8 cellular contexts compared by ENCODE assay signal in the genomic region with DNA sequence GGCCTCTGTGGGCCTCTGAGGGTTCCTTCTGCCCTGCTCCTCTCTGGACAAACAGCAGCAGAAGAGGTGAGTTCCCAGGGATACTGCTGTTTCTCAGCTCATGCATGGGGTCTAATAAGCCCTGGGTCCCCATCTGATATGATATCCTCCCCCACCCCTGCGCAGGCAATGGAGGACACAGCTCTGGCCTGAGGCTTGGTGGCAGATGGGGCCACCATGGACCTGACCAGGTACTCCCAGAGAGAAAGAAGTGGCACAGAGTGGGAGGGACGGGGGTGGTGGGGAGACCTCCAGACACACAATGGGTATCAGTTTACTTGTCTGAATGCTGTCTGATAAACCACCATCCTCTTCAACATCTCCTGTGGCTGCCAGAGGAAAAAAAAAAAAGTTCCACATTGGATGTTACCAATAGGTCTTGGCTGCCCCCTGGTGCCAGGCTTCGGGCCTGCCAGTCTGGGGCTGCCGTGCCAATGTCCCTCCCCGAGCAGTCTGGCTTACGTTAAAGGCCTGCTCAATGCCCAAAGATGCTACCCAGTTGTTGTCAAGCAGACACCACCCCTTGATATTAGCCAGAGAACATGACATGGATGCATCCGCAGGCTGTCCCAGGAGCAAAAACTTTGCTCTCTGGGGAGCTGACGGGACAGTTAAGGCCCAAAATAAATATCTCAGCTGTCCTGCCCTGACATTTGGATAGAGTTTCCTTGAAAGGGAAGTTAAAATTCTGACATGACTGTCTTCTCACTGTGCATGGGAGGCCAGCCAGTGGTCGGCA. TPM values are rescaled to one million over a fixed set of nuclear protein-coding genes. Genes with fewer than 3 reads are reported as not detected.
DNase-seq lines count a peak whose midpoint lies in the region; ATAC-seq, FAIRE-seq and TF ChIP-seq lines count a peak whose summit lies in the region.

No MANE protein-coding gene starts in this region.

- H3K9ac ChIP-seq in HepG2 (ENCODE audit: insufficient read depth, low read depth, low read length) = no peak overlapping the region

- no peaks in the 10 kb centered on the region for H4K20me1 ChIP-seq in HepG2 (ENCODE audit: insufficient read depth, low read length)

- H2AFZ ChIP-seq in HepG2 (ENCODE audit: low read length) = no peak overlapping the region

- H3K4me3 ChIP-seq in GM12865 (ENCODE audit: low read depth, low read length) = no peak overlapping the region
- H3K4me3 ChIP-seq in HepG2 (replicated peaks in 1 of 3; ENCODE audit: insufficient read depth in 1 of 3, low read depth in 2 of 3, low read length in 3 of 3) = no peak overlapping the region

- TF ChIP-seq RAD21 in HepG2 (CRISPR knock-in tag; IDR thresholded peaks at IDR 0.05) = peak; percentile 76

- no peak overlapping the region for H3K27ac ChIP-seq in HepG2 (ENCODE audit: extremely low read length, insufficient read depth, low read length)

- DNase-seq in GM12865 (ENCODE audit: low read depth) (peak; percentile 73), NCI-H345 treated with DMSO at 0.1 percent for 48 hours (lab: John Stamatoyannopoulos, UW; ENCODE audit: unreplicated experiment) (peak; percentile 50), cerebellar nuclear complex (lab: John Stamatoyannopoulos, UW) (peak; percentile 15 to 60), HepG2 (ENCODE audit: low spot score) (peak; percentile 45)
- peak; percentile 72 to 80 for DNase-seq in activated CD4-positive, alpha-beta T cell treated with anti-CD3 and anti-CD28 coated beads for 4 hours
- DNase-seq in stimulated activated CD4-positive, alpha-beta T cell treated with anti-CD3 and anti-CD28 coated beads, TNF-alpha, amount 100 ng/mL, for 1 hour (ENCODE audit: low read depth in 3 of 3, low spot score in 1 of 3) = peak; percentile 43 to 69 (median 44)

- no peaks in the 10 kb centered on the region for H3K36me3 ChIP-seq in HepG2 (replicated peaks in 1 of 2; ENCODE audit: control insufficient read depth in 1 of 2, insufficient read depth in 2 of 2, low read length in 2 of 2)

- no peaks in the 10 kb centered on the region for H3K9me3 ChIP-seq in HepG2 (ENCODE audit: low read length)

- no peaks in the 10 kb centered on the region for H3K4me1 ChIP-seq in HepG2 (ENCODE audit: insufficient read depth, low read length)

- BruUV-seq in HepG2 (replicated peaks; lab: Mats Ljungman, UMichigan) = no TSS peak

- 21% methylated on average over 9 of the region's 9 CpGs for WGBS in HepG2 (ENCODE audit: low lambda C conversion rate)

- peak; percentile 56 for ATAC-seq in HG03196 (IDR thresholded peaks at IDR 0.05; ENCODE audit: unreplicated experiment)
- ATAC-seq in HepG2 = peak; percentile 83
- no peak for ATAC-seq in GM18858 (IDR thresholded peaks at IDR 0.05; ENCODE audit: unreplicated experiment)

- TF ChIP-seq EP300 in HepG2 (IDR thresholded peaks at IDR 0.05; ENCODE audit: low read depth in 2 of 2, low read length in 2 of 2) (no peak), HepG2 (CRISPR knock-in tag; IDR thresholded peaks at IDR 0.05; ENCODE audit: borderline replicate concordance) (no peak)

- peaks cover 1 to 8% of the 10 kb centered on the region in 2 experiments; a peak in 2 of 5 replicates for H3K27me3 ChIP-seq in HepG2 (ENCODE audit: control insufficient read depth in 1 of 2, insufficient read depth in 2 of 2, low read length in 2 of 2)

- H3K79me2 ChIP-seq in HepG2 (ENCODE audit: insufficient read depth, low read length) = no peaks in the 10 kb centered on the region

- CTCF ChIA-PET in HepG2 (lab: Yijun Ruan, JAX; ENCODE audit: low intra/inter-chr PET ratio, low total read pairs) = interaction anchor here (0.7 to 2.4 kb wide), 6 partner anchors 115 to 274 kb away, joined by 3 to 34 read pairs (median 8); a partner anchor contains a TSS

- peak; percentile 32 for FAIRE-seq in HepG2 (lab: Jason Lieb, UNC)

- H3K4me2 ChIP-seq in HepG2 (ENCODE audit: low read depth, low read length) = no peak overlapping the region

- intact Hi-C loops in HepG2 (cut with micrococcal nuclease; ENCODE audit: unreplicated experiment) = loop anchor here (1.0 to 10.0 kb wide), 3 partner anchors 120 to 270 kb away; no protein-coding TSS in a partner anchor

- in situ Hi-C loops in HepG2 (cut with HindIII; ENCODE audit: extremely low pct_ligation_motif_present, low pct_unique_long_range_greater_than_20kb) = loop anchor here (5.0 to 25.0 kb wide), 2 partner anchors 122 to 267 kb away; no protein-coding TSS in a partner anchor

- POLR2A ChIA-PET in HepG2 (lab: Yijun Ruan, JAX) = interaction anchor here (1.0 kb wide), 1 partner anchor 120 kb away, joined by 3 read pairs; no protein-coding TSS in a partner anchor

- TF ChIP-seq CTCF in GM12865 (IDR thresholded peaks at IDR 0.05; ENCODE audit: insufficient read depth, low read depth, low read length, missing control alignments) (peak; percentile 89), HepG2 (CRISPR knock-in tag; IDR thresholded peaks at IDR 0.05) (peak; percentile 87)

- TF ChIP-seq POLR2A in HepG2 (IDR thresholded peaks at IDR 0.05; ENCODE audit: insufficient read depth in 1 of 2, low read depth in 2 of 2, low read length in 2 of 2) = no peak

RNA-seq across cellular contexts. Expression of a gene that starts 27.9 kb away (rescaled TPM):
- total RNA-seq in HepG2 (2016; rRNA removed; fragmentation: Illumina TruSeq; extraction: Trizol) = not detected in 2 replicates
- not detected in 2 replicates for total RNA-seq in HepG2 (2016; cell fraction: cytosol; rRNA removed; fragmentation: Illumina TruSeq; extraction: Trizol; ENCODE audit: low read depth)
- not detected in 2 replicates for total RNA-seq in HepG2 (2016; cell fraction: insoluble cytoplasmic fraction; rRNA removed; fragmentation: Illumina TruSeq; extraction: Trizol)
- total RNA-seq in HepG2 (2016; cell fraction: membrane; rRNA removed; fragmentation: Illumina TruSeq; extraction: Trizol) = not detected in 2 replicates
- total RNA-seq in HepG2 (2016; cell fraction: nucleus; rRNA removed; fragmentation: Illumina TruSeq; extraction: Trizol) = not detected in 2 replicates
- not detected in 2 replicates for polyA plus RNA-seq in HepG2 (2011; rRNA removed)
- polyA plus RNA-seq in HepG2 (2011; cell fraction: cytosol; rRNA removed) = not detected in 2 replicates
- 0.03 TPM in 1 of 2 replicates, not detected in the other for polyA plus RNA-seq in HepG2 (2011; cell fraction: nucleus; rRNA removed)
- not detected in 2 replicates for polyA plus RNA-seq in HepG2 (2012)
- polyA plus RNA-seq in HepG2 (2016; cell fraction: cytosol; fragmentation: Illumina TruSeq; extraction: Trizol; ENCODE audit: low read depth) = not detected in 2 replicates
- not detected in 2 replicates for polyA plus RNA-seq in HepG2 (2016; cell fraction: insoluble cytoplasmic fraction; fragmentation: Illumina TruSeq; extraction: Trizol; ENCODE audit: low read depth)
- not detected in 2 replicates for polyA plus RNA-seq in HepG2 (2016; cell fraction: membrane; fragmentation: Illumina TruSeq; extraction: Trizol; ENCODE audit: low read depth)
- polyA plus RNA-seq in HepG2 (2016; cell fraction: nucleus; fragmentation: Illumina TruSeq; extraction: Trizol; ENCODE audit: insufficient read depth, low read depth) = not detected in 2 replicates
- 9.4 TPM in 1 of 2 replicates, not detected in the other for polyA minus RNA-seq in HepG2 (2011; rRNA and poly(A)+ RNA removed; ENCODE audit: low replicate concordance)
- polyA minus RNA-seq in HepG2 (2011; cell fraction: cytosol; rRNA and poly(A)+ RNA removed) = not detected in 2 replicates
- polyA minus RNA-seq in HepG2 (2011; cell fraction: nucleus; rRNA and poly(A)+ RNA removed) = 1.0 TPM in 1 of 2 replicates, not detected in the other

RNA-seq across cellular contexts. Expression of a gene that starts 39.7 kb away (rescaled TPM):
- not detected in 2 replicates for total RNA-seq in HepG2 (2016; rRNA removed; fragmentation: Illumina TruSeq; extraction: Trizol)
- not detected in 2 replicates for total RNA-seq in HepG2 (2016; cell fraction: cytosol; rRNA removed; fragmentation: Illumina TruSeq; extraction: Trizol; ENCODE audit: low read depth)
- total RNA-seq in HepG2 (2016; cell fraction: insoluble cytoplasmic fraction; rRNA removed; fragmentation: Illumina TruSeq; extraction: Trizol) = not detected in 2 replicates
- total RNA-seq in HepG2 (2016; cell fraction: membrane; rRNA removed; fragmentation: Illumina TruSeq; extraction: Trizol) = not detected in 2 replicates
- not detected in 2 replicates for total RNA-seq in HepG2 (2016; cell fraction: nucleus; rRNA removed; fragmentation: Illumina TruSeq; extraction: Trizol)
- not detected in 2 replicates for polyA plus RNA-seq in HepG2 (2011; rRNA removed)
- polyA plus RNA-seq in HepG2 (2011; cell fraction: cytosol; rRNA removed) = 0.07 TPM in 1 of 2 replicates, not detected in the other
- polyA plus RNA-seq in HepG2 (2011; cell fraction: nucleus; rRNA removed) = 0.14 TPM in 1 of 2 replicates, not detected in the other
- polyA plus RNA-seq in HepG2 (2012) = not detected in 2 replicates
- polyA plus RNA-seq in HepG2 (2016; cell fraction: cytosol; fragmentation: Illumina TruSeq; extraction: Trizol; ENCODE audit: low read depth) = not detected in 2 replicates
- not detected in 2 replicates for polyA plus RNA-seq in HepG2 (2016; cell fraction: insoluble cytoplasmic fraction; fragmentation: Illumina TruSeq; extraction: Trizol; ENCODE audit: low read depth)
- not detected in 2 replicates for polyA plus RNA-seq in HepG2 (2016; cell fraction: membrane; fragmentation: Illumina TruSeq; extraction: Trizol; ENCODE audit: low read depth)
- polyA plus RNA-seq in HepG2 (2016; cell fraction: nucleus; fragmentation: Illumina TruSeq; extraction: Trizol; ENCODE audit: insufficient read depth, low read depth) = not detected in 2 replicates
- polyA minus RNA-seq in HepG2 (2011; rRNA and poly(A)+ RNA removed; ENCODE audit: low replicate concordance) = 32.5 TPM in 1 of 2 replicates, not detected in the other
- not detected in 2 replicates for polyA minus RNA-seq in HepG2 (2011; cell fraction: cytosol; rRNA and poly(A)+ RNA removed)
- not detected in 2 replicates for polyA minus RNA-seq in HepG2 (2011; cell fraction: nucleus; rRNA and poly(A)+ RNA removed)

RNA-seq across cellular contexts. Expression of a gene that starts 42.5 kb away (rescaled TPM):
- not detected in 2 replicates for total RNA-seq in HepG2 (2016; rRNA removed; fragmentation: Illumina TruSeq; extraction: Trizol)
- not detected in 2 replicates for total RNA-seq in HepG2 (2016; cell fraction: cytosol; rRNA removed; fragmentation: Illumina TruSeq; extraction: Trizol; ENCODE audit: low read depth)
- total RNA-seq in HepG2 (2016; cell fraction: insoluble cytoplasmic fraction; rRNA removed; fragmentation: Illumina TruSeq; extraction: Trizol) = not detected in 2 replicates
- total RNA-seq in HepG2 (2016; cell fraction: membrane; rRNA removed; fragmentation: Illumina TruSeq; extraction: Trizol) = not detected in 2 replicates
- not detected in 2 replicates for total RNA-seq in HepG2 (2016; cell fraction: nucleus; rRNA removed; fragmentation: Illumina TruSeq; extraction: Trizol)
- polyA plus RNA-seq in HepG2 (2011; rRNA removed) = not detected in 2 replicates
- polyA plus RNA-seq in HepG2 (2011; cell fraction: cytosol; rRNA removed) = not detected in 2 replicates
- polyA plus RNA-seq in HepG2 (2011; cell fraction: nucleus; rRNA removed) = not detected in 2 replicates
- polyA plus RNA-seq in HepG2 (2012) = not detected in 2 replicates
- not detected in 2 replicates for polyA plus RNA-seq in HepG2 (2016; cell fraction: cytosol; fragmentation: Illumina TruSeq; extraction: Trizol; ENCODE audit: low read depth)
- not detected in 2 replicates for polyA plus RNA-seq in HepG2 (2016; cell fraction: insoluble cytoplasmic fraction; fragmentation: Illumina TruSeq; extraction: Trizol; ENCODE audit: low read depth)
- not detected in 2 replicates for polyA plus RNA-seq in HepG2 (2016; cell fraction: membrane; fragmentation: Illumina TruSeq; extraction: Trizol; ENCODE audit: low read depth)
- polyA plus RNA-seq in HepG2 (2016; cell fraction: nucleus; fragmentation: Illumina TruSeq; extraction: Trizol; ENCODE audit: insufficient read depth, low read depth) = not detected in 2 replicates
- 0.84 TPM in 1 of 2 replicates, not detected in the other for polyA minus RNA-seq in HepG2 (2011; rRNA and poly(A)+ RNA removed; ENCODE audit: low replicate concordance)
- not detected in 2 replicates for polyA minus RNA-seq in HepG2 (2011; cell fraction: cytosol; rRNA and poly(A)+ RNA removed)
- not detected in 2 replicates for polyA minus RNA-seq in HepG2 (2011; cell fraction: nucleus; rRNA and poly(A)+ RNA removed)
